ENCODE assay signal across 25 cellular contexts in genomic region chr3:21544076-21544462, GRCh38.
DNase-seq lines count a peak whose midpoint lies in the region; ATAC-seq and TF ChIP-seq lines count a peak whose summit lies in the region.
"Had no signal": no experiment of that assay in that cellular context is flagged by ENCODE, and none has a peak within 500 bp of the region (broad histone marks: within the 10 kb centered on the region; RNA-seq: fewer than 3 reads in every experiment).

No MANE protein-coding gene starts in this region.

- no peak overlapping the region for H3K4me3 Mint-ChIP-seq in activated CD4-positive, alpha-beta T cell treated with anti-CD3 and anti-CD28 coated beads, Interleukin-2, amount 10 ng/mL, durations not matched to agents 24 days and 14 days
- no peak overlapping the region for H3K4me3 Mint-ChIP-seq in activated T-helper 17 cell treated with anti-CD3 and anti-CD28 coated beads, Interleukin-2, amount 50 U/mL, for 72 hours
- H3K4me3 Mint-ChIP-seq: activated CD4-positive, alpha-beta T cell treated with anti-CD3 and anti-CD28 coated beads, Interleukin-2, amount 10 ng/mL, durations not matched to agents 7 days and 5 days had no signal

- peak; percentile 76 for DNase-seq in AG10803 (ENCODE audit: low read depth)
- DNase-seq in H7, result no peak
- DNase-seq in PC-9, result no peak
- peak; percentile 15 for DNase-seq in fibroblast of the aortic adventitia (ENCODE audit: low read depth)
- DNase-seq in esophagus muscularis mucosa (ENCODE audit: extremely low spot score), result no peak
- DNase-seq in GM19240 (ENCODE audit: insufficient read length, low spot score), result no peak
- no peak for DNase-seq in activated CD4-positive, alpha-beta T cell treated with anti-CD3 and anti-CD28 coated beads, Interleukin-2, amount 10 ng/mL, durations not matched to agents 24 days and 14 days
- DNase-seq: activated CD4-positive, alpha-beta T cell treated with anti-CD3 and anti-CD28 coated beads, Interleukin-2, amount 10 ng/mL, durations not matched to agents 7 days and 5 days; activated CD8-positive, alpha-beta memory T cell treated with anti-CD3 and anti-CD28 coated beads, Interleukin-2, amount 50 U/mL, for 48 hours; activated effector memory CD4-positive, alpha-beta T cell treated with Interleukin-2 at 50 U/mL for 16 hours; brain microvascular endothelial cell; CD4-positive, alpha-beta memory T cell; colonic mucosa; DMS53; gastrocnemius medialis; left cardiac atrium; naive thymus-derived CD4-positive, alpha-beta T cell; NCI-H1694; NCI-H69; ovary; right lobe of liver; SHP77 treated with DMSO at 0.1 percent for 48 hours; T-helper 1 cell had no signal

- no peaks in the 10 kb centered on the region for H3K9me2 ChIP-seq in PC-9 (ENCODE audit: insufficient read depth)

- no peak for TF ChIP-seq CTCF in AG10803 (conservative IDR thresholded peaks at IDR 0.05; ENCODE audit: low read length)
- TF ChIP-seq CTCF in PC-9 (conservative IDR thresholded peaks at IDR 0.05), result no peak
- TF ChIP-seq CTCF in fibroblast of the aortic adventitia (IDR thresholded peaks at IDR 0.05; ENCODE audit: insufficient read depth, low read length), result no peak
- TF ChIP-seq CTCF in esophagus muscularis mucosa (IDR thresholded peaks at IDR 0.05), result no peak

- POLR2A ChIA-PET in PC-9 (lab: Charles Lee; ENCODE audit: unreplicated experiment), result no interaction called here

- H3F3A ChIP-seq in PC-9 (ENCODE audit: insufficient read depth, low read depth), result no peaks in the 10 kb centered on the region

- H3K79me2 ChIP-seq in PC-9 (ENCODE audit: low read depth), result no peaks in the 10 kb centered on the region

- H3K36me3 ChIP-seq in H7 (replicated peaks; ENCODE audit: control insufficient read depth, insufficient read depth, low read length) (no peaks in the 10 kb centered on the region), PC-9 (ENCODE audit: low read depth) (no peaks in the 10 kb centered on the region), esophagus muscularis mucosa (no peaks in the 10 kb centered on the region)
- H3K36me3 ChIP-seq: brain microvascular endothelial cell, colonic mucosa, gastrocnemius medialis, ovary, right lobe of liver had no signal

- H3K27ac Mint-ChIP-seq in activated CD4-positive, alpha-beta T cell treated with anti-CD3 and anti-CD28 coated beads, Interleukin-2, amount 10 ng/mL, durations not matched to agents 24 days and 14 days, result no peak overlapping the region
- H3K27ac Mint-ChIP-seq in activated T-helper 17 cell treated with anti-CD3 and anti-CD28 coated beads, Interleukin-2, amount 50 U/mL, for 72 hours, result no peak overlapping the region
- H3K27ac Mint-ChIP-seq: activated CD4-positive, alpha-beta T cell treated with anti-CD3 and anti-CD28 coated beads, Interleukin-2, amount 10 ng/mL, durations not matched to agents 7 days and 5 days; naive thymus-derived CD4-positive, alpha-beta T cell had no signal

- no peaks in the 10 kb centered on the region for H3K27me3 Mint-ChIP-seq in activated CD4-positive, alpha-beta T cell treated with anti-CD3 and anti-CD28 coated beads, Interleukin-2, amount 10 ng/mL, durations not matched to agents 24 days and 14 days
- H3K27me3 Mint-ChIP-seq in activated T-helper 17 cell treated with anti-CD3 and anti-CD28 coated beads, Interleukin-2, amount 50 U/mL, for 72 hours, result no peaks in the 10 kb centered on the region
- H3K27me3 Mint-ChIP-seq: activated CD4-positive, alpha-beta T cell treated with anti-CD3 and anti-CD28 coated beads, Interleukin-2, amount 10 ng/mL, durations not matched to agents 7 days and 5 days; CD4-positive, alpha-beta memory T cell; naive thymus-derived CD4-positive, alpha-beta T cell had no signal

- H3K27ac ChIP-seq in PC-9, result no peak overlapping the region
- H3K27ac ChIP-seq in esophagus muscularis mucosa (replicated peaks in 1 of 4), result no peak overlapping the region
- H3K27ac ChIP-seq: brain microvascular endothelial cell, colonic mucosa, gastrocnemius medialis, ovary, right lobe of liver had no signal

- BruUV-seq in PC-9 (replicated peaks; lab: Mats Ljungman, UMichigan), result no TSS peak

- no peak for TF ChIP-seq POLR2A in esophagus muscularis mucosa (IDR thresholded peaks at IDR 0.05; ENCODE audit: low read depth)

- TF ChIP-seq EP300 in esophagus muscularis mucosa (IDR thresholded peaks at IDR 0.05), result no peak

- H3K27me3 ChIP-seq in H7 (ENCODE audit: control insufficient read depth, insufficient read depth, low read length), result no peaks in the 10 kb centered on the region
- no peaks in the 10 kb centered on the region for H3K27me3 ChIP-seq in PC-9 (ENCODE audit: insufficient read depth, low read depth)
- no peaks in the 10 kb centered on the region for H3K27me3 ChIP-seq in esophagus muscularis mucosa
- H3K27me3 ChIP-seq: brain microvascular endothelial cell, colonic mucosa, gastrocnemius medialis, ovary, right lobe of liver had no signal

- H3K4me3 ChIP-seq in AG10803 (ENCODE audit: low read length) (no peak overlapping the region), H7 (ENCODE audit: insufficient read depth, low read depth, low read length) (peak overlapping the region; percentile 4; the same call in 1 of the 2 replicates), PC-9 (no peak overlapping the region), fibroblast of the aortic adventitia (ENCODE audit: low read depth, low read length) (no peak overlapping the region), esophagus muscularis mucosa (no peak overlapping the region)
- H3K4me3 ChIP-seq: colonic mucosa, gastrocnemius medialis, ovary, right lobe of liver had no signal

- H3K4me1 ChIP-seq in PC-9 (replicated peaks; ENCODE audit: insufficient read depth) (no peaks in the 10 kb centered on the region), esophagus muscularis mucosa (no peaks in the 10 kb centered on the region)
- H3K4me1 ChIP-seq: colonic mucosa, gastrocnemius medialis, right lobe of liver had no signal

- ATAC-seq in activated T-helper 17 cell treated with anti-CD3 and anti-CD28 coated beads, Interleukin-2, amount 50 U/mL, for 72 hours (replicated peaks), result no peak
- ATAC-seq: gastrocnemius medialis; HCT116; left cardiac atrium; naive thymus-derived CD4-positive, alpha-beta T cell; right lobe of liver had no signal

- H3K36me3 Mint-ChIP-seq in activated CD4-positive, alpha-beta T cell treated with anti-CD3 and anti-CD28 coated beads, Interleukin-2, amount 10 ng/mL, durations not matched to agents 24 days and 14 days (ENCODE audit: low read depth), result no peaks in the 10 kb centered on the region
- H3K36me3 Mint-ChIP-seq in activated T-helper 17 cell treated with anti-CD3 and anti-CD28 coated beads, Interleukin-2, amount 50 U/mL, for 72 hours (ENCODE audit: low read depth), result no peaks in the 10 kb centered on the region
- H3K36me3 Mint-ChIP-seq: CD4-positive, alpha-beta memory T cell had no signal

- CTCF ChIA-PET in PC-9 (lab: Charles Lee), result no interaction called here

- no peaks in the 10 kb centered on the region for H3K9me3 Mint-ChIP-seq in activated CD4-positive, alpha-beta T cell treated with anti-CD3 and anti-CD28 coated beads, Interleukin-2, amount 10 ng/mL, durations not matched to agents 24 days and 14 days
- peaks cover 3% of the 10 kb centered on the region for H3K9me3 Mint-ChIP-seq in activated T-helper 17 cell treated with anti-CD3 and anti-CD28 coated beads, Interleukin-2, amount 50 U/mL, for 72 hours

- H3K4me2 ChIP-seq in PC-9, result no peak overlapping the region

- H3K9me3 ChIP-seq in PC-9 (ENCODE audit: insufficient read depth, low read depth) (no peaks in the 10 kb centered on the region), esophagus muscularis mucosa (no peaks in the 10 kb centered on the region)
- H3K9me3 ChIP-seq: colonic mucosa, gastrocnemius medialis, ovary, right lobe of liver had no signal

- intact Hi-C loops in PC-9 (cut with micrococcal nuclease; ENCODE audit: unreplicated experiment) (no loop called here), esophagus muscularis mucosa (cut with DNase I) (no loop called here)
- intact Hi-C loops in activated CD4-positive, alpha-beta T cell treated with anti-CD3 and anti-CD28 coated beads, Interleukin-2, amount 10 ng/mL, durations not matched to agents 24 days and 14 days (cut with micrococcal nuclease), result no loop called here

- H3K4me1 Mint-ChIP-seq in activated CD4-positive, alpha-beta T cell treated with anti-CD3 and anti-CD28 coated beads, Interleukin-2, amount 10 ng/mL, durations not matched to agents 24 days and 14 days, result no peaks in the 10 kb centered on the region
- no peaks in the 10 kb centered on the region for H3K4me1 Mint-ChIP-seq in activated T-helper 17 cell treated with anti-CD3 and anti-CD28 coated beads, Interleukin-2, amount 50 U/mL, for 72 hours
- H3K4me1 Mint-ChIP-seq: activated CD4-positive, alpha-beta T cell treated with anti-CD3 and anti-CD28 coated beads, Interleukin-2, amount 10 ng/mL, durations not matched to agents 7 days and 5 days; CD4-positive, alpha-beta memory T cell; naive thymus-derived CD4-positive, alpha-beta T cell had no signal

- no peaks in the 10 kb centered on the region for H4K20me1 ChIP-seq in PC-9 (ENCODE audit: insufficient read depth)

- 79% methylated on average over 4 of the region's 4 CpGs for WGBS in esophagus muscularis mucosa

- H2AFZ ChIP-seq in PC-9, result peak overlapping the region; percentile 42; the same call in 1 of the 2 replicates

Comparison
In these comparisons a context has a peak if more than half of its experiments do, and no peak if none do; other contexts are left out.
1. DNase-seq: peak in AG10803 (single experiment) and fibroblast of the aortic adventitia (single experiment); none in H7 (single experiment), PC-9 (0 of 2), esophagus muscularis mucosa (single experiment), GM19240 (single experiment) and activated CD4-positive, alpha-beta T cell treated with anti-CD3 and anti-CD28 coated beads, Interleukin-2, amount 10 ng/mL, durations not matched to agents 24 days and 14 days (single experiment).